Comparison of ENCODE assay signal across 1 cellular context in the genomic region with DNA sequence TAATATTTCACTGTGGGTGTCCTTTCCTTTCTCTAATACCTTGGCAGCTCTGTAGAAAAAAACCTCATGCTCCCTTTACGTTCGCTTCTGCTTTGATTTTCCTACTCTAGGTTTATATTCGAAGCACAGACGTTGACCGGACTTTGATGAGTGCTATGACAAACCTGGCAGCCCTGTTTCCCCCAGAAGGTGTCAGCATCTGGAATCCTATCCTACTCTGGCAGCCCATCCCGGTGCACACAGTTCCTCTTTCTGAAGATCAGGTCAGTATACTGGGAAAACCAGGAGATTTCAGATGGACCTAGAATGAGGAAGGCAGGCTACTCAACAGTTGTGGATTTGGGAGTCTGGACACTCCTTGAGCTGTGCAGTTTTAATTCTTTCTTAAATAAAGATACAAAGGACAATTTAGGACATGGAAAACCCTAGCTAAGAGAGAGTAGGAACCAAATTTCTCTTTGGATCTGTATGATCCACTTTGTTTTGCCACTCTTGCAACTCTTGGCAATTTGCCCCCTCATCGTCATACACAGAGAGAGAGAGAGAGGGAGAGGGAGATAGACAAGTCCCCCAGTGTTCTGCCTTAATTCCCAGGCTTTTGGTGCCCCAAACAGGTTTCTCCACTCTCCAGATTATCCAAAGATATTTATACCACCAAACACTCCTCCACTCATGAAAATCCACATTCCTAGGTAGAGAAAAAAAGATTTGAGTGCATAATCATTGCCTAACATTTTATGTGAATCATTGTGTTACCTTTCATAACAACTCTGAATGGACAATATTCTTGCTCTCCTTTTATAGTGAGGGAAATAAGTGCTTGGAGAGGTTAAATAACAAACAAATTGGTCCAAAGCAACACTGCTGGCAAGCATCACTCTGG.
A peak's percentile ranks its signal among the peaks of the same experiment; 100 is the strongest.
TF ChIP-seq lines count a peak whose summit lies in the region.

No MANE protein-coding gene starts in this region.

TF ChIP-seq in HepG2, 621 proteins besides CTCF, POLR2A, EP300 and RAD21:
- TF ChIP-seq ARHGAP35 (CRISPR knock-in tag; IDR thresholded peaks at IDR 0.05; ENCODE audit: borderline replicate concordance) (no peak), CCAR2 (optimal IDR thresholded peaks at IDR 0.05; ENCODE audit: low read depth, low read length) (peak; percentile 89)
TF ChIP-seq in HepG2: peak in this region for 1.
